ENCODE assay signal across 27 cellular contexts in the genomic region with DNA sequence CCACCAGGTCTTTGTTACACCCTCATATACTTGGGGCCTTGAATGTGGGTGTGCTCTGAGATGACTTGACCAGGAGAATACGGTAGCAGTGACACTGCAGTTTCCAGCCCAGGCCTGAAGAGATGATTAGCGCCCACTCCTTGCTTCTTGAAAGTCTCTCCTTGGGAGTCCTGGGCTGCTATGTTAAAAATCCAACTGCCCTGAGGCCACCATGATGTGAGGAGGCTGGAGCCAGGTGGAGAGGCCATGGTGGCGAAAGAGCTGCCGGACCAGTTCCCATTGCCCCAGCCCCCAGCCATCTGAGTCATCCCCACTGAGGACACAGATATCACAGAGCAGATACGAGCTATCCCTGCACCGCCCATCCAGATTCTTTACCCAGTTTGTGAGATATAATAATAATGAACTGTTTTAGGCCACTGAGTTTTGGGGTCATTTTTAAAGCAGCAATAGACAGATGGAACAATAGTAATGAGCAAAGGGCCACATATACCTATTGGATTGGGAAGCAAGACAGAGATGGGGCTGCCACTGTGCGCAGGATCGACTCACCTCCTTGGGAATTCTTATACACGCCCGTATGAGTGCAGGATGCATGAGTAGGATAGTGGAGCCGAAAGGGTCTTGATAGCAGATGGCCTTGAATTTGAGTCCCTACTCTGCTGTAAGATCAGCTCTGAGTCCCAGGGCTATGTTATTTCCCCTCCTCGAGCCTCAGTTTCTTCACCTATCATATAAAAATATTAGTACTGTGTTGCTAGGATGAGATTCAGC. TPM values are rescaled to one million over a fixed set of nuclear protein-coding genes. Genes with fewer than 3 reads are reported as not detected.
A peak's percentile ranks its signal among the peaks of the same experiment; 100 is the strongest.
DNase-seq lines count a peak whose midpoint lies in the region; ATAC-seq and TF ChIP-seq lines count a peak whose summit lies in the region.
"Had no signal": no experiment of that assay in that cellular context is flagged by ENCODE, and none has a peak within 500 bp of the region (broad histone marks: within the 10 kb centered on the region; RNA-seq: fewer than 3 reads in every experiment).

No MANE protein-coding gene starts in this region.

- BruUV-seq in Calu3 (replicated peaks; lab: Mats Ljungman, UMichigan), result no TSS peak

- no peaks in the 10 kb centered on the region for H3K36me3 ChIP-seq in lower lobe of right lung
- H3K36me3 ChIP-seq: adrenal gland had no signal

- H3K9me3 Mint-ChIP-seq in Calu3 (ENCODE audit: low read depth, unreplicated experiment), result no peaks in the 10 kb centered on the region
- H3K9me3 Mint-ChIP-seq: activated naive CD4-positive, alpha-beta T cell treated with anti-CD3 and anti-CD28 coated beads, Interleukin-2, amount 10 ng/mL, durations not matched to agents 7 days and 5 days; GM23338; nephron; type B pancreatic cell had no signal

- no peak overlapping the region for H3K27ac ChIP-seq in lower lobe of right lung
- H3K27ac ChIP-seq: adrenal gland, body of pancreas, SJSA1 had no signal

- CTCF ChIA-PET in Calu3 (lab: Charles Lee), result interaction anchor here (1.2 kb wide), 1 partner anchor 42 kb away, joined by 4 read pairs; no protein-coding TSS in a partner anchor

- no peaks in the 10 kb centered on the region for H3K9me3 ChIP-seq in lower lobe of right lung
- H3K9me3 ChIP-seq: adrenal gland, body of pancreas, SJSA1 had no signal

- no peak for ATAC-seq in lower lobe of right lung
- ATAC-seq: body of pancreas; left colon; stimulated activated naive B cell treated with anti-CD40 and anti-IgM and Interleukin-4, amounts not matched to agents 10 μg/mL and 1 μg/mL and 100 μg/mL, for 72 hours; WTC11 had no signal

- peaks cover 9% of the 10 kb centered on the region for H3K27me3 ChIP-seq in lower lobe of right lung (ENCODE audit: low read depth)
- H3K27me3 ChIP-seq: adrenal gland, body of pancreas, SJSA1 had no signal

- no peak overlapping the region for H3K4me3 ChIP-seq in lower lobe of right lung
- H3K4me3 ChIP-seq: adrenal gland, body of pancreas, GM23338, SJSA1 had no signal

- no peak overlapping the region for H3K4me3 Mint-ChIP-seq in Calu3 (ENCODE audit: low read depth, unreplicated experiment)
- H3K4me3 Mint-ChIP-seq: activated naive CD4-positive, alpha-beta T cell treated with anti-CD3 and anti-CD28 coated beads, Interleukin-2, amount 10 ng/mL, durations not matched to agents 7 days and 5 days; GM23338; nephron; stimulated activated naive B cell treated with anti-CD40 and anti-IgM and Interleukin-4, amounts not matched to agents 10 μg/mL and 1 μg/mL and 100 μg/mL, for 72 hours; type B pancreatic cell; WTC11 had no signal

- peaks cover 44% of the 10 kb centered on the region for H3K27me3 Mint-ChIP-seq in Calu3 (ENCODE audit: unreplicated experiment)

- DNase-seq in Calu3 (peak; percentile 37), ELF-1 (ENCODE audit: low read depth, low spot score) (peak; percentile 93), RPMI7951 (ENCODE audit: low read depth) (peak; percentile 84), erythroblast (lab: John Stamatoyannopoulos, UW) (peak; percentile 79 to 80), LoVo (ENCODE audit: low spot score) (no peak), lower lobe of right lung (no peak)
- DNase-seq in effector CD4-positive, alpha-beta T cell, result no peak
- DNase-seq: activated naive CD4-positive, alpha-beta T cell treated with anti-CD3 and anti-CD28 coated beads, Interleukin-2, amount 10 ng/mL, durations not matched to agents 7 days and 5 days; adrenal gland; body of pancreas; C1 segment of cervical spinal cord; hippocampal formation; left colon; NCI-H1436 treated with DMSO at 0.1 percent for 48 hours; NCI-H446; NCI-H748 treated with DMSO at 0.1 percent for 48 hours; stimulated activated naive B cell treated with anti-CD40 and anti-IgM and Interleukin-4, amounts not matched to agents 10 μg/mL and 1 μg/mL and 100 μg/mL, for 72 hours; substantia nigra; T1000 had no signal

- TF ChIP-seq CTCF in Calu3 (IDR thresholded peaks at IDR 0.05; ENCODE audit: unreplicated experiment) (no peak), lower lobe of right lung (IDR thresholded peaks at IDR 0.05) (no peak)

- H3K4me1 ChIP-seq in lower lobe of right lung, result no peaks in the 10 kb centered on the region
- H3K4me1 ChIP-seq: adrenal gland, body of pancreas, SJSA1 had no signal

- intact Hi-C loops in Calu3 (cut with micrococcal nuclease; ENCODE audit: unreplicated experiment), result loop anchor here (5.0 kb wide), 1 partner anchor 77 kb away; no protein-coding TSS in a partner anchor
- intact Hi-C loops in lower lobe of right lung (cut with DNase I), result no loop called here

- H3K27ac Mint-ChIP-seq in Calu3 (ENCODE audit: unreplicated experiment), result no peak overlapping the region
- H3K27ac Mint-ChIP-seq: activated naive CD4-positive, alpha-beta T cell treated with anti-CD3 and anti-CD28 coated beads, Interleukin-2, amount 10 ng/mL, durations not matched to agents 7 days and 5 days; GM23338; nephron; stimulated activated naive B cell treated with anti-CD40 and anti-IgM and Interleukin-4, amounts not matched to agents 10 μg/mL and 1 μg/mL and 100 μg/mL, for 72 hours; type B pancreatic cell; WTC11 had no signal

- H3K36me3 Mint-ChIP-seq in Calu3 (ENCODE audit: insufficient read depth, unreplicated experiment), result peaks cover 9% of the 10 kb centered on the region
- H3K36me3 Mint-ChIP-seq: activated naive CD4-positive, alpha-beta T cell treated with anti-CD3 and anti-CD28 coated beads, Interleukin-2, amount 10 ng/mL, durations not matched to agents 7 days and 5 days; stimulated activated naive B cell treated with anti-CD40 and anti-IgM and Interleukin-4, amounts not matched to agents 10 μg/mL and 1 μg/mL and 100 μg/mL, for 72 hours; type B pancreatic cell; WTC11 had no signal

- no peak for TF ChIP-seq POLR2A in erythroblast (IDR thresholded peaks at IDR 0.05; ENCODE audit: low read length)

- H3K4me1 Mint-ChIP-seq in Calu3 (ENCODE audit: low read depth, unreplicated experiment), result peaks cover under 1% of the 10 kb centered on the region
- H3K4me1 Mint-ChIP-seq: activated naive CD4-positive, alpha-beta T cell treated with anti-CD3 and anti-CD28 coated beads, Interleukin-2, amount 10 ng/mL, durations not matched to agents 7 days and 5 days; GM23338; nephron; stimulated activated naive B cell treated with anti-CD40 and anti-IgM and Interleukin-4, amounts not matched to agents 10 μg/mL and 1 μg/mL and 100 μg/mL, for 72 hours; WTC11 had no signal

RNA-seq across cellular contexts. Expression of gene GATA2, which starts 12.1 kb away (rescaled TPM):
- total RNA-seq in Calu3 (2022) (9.6 and 13.6 TPM in 2 replicates), lower lobe of right lung (68.3 TPM)
- total RNA-seq in RPMI7951 (2014; rRNA removed; shearing (Covaris generic)), result 9.0 and 10.1 TPM in 2 replicates

RNA-seq across cellular contexts. Expression of gene DNAJB8, which starts 38.5 kb away (rescaled TPM):
- total RNA-seq in Calu3 (2022), result not detected in 2 replicates
- not detected in 2 replicates for total RNA-seq in RPMI7951 (2014; rRNA removed; shearing (Covaris generic))
- not detected for total RNA-seq in lower lobe of right lung
- total RNA-seq: adrenal gland, body of pancreas, dermis microvascular lymphatic vessel endothelial cell, GM23338, left colon, omental fat pad, SJSA1, skeletal muscle tissue, WTC11 had no signal

Comparison
In these comparisons a context has a peak if more than half of its experiments do, and no peak if none do; other contexts are left out.
1. DNase-seq: peak in Calu3 (single experiment), ELF-1 (single experiment), RPMI7951 (single experiment) and erythroblast (2 of 2); none in LoVo (single experiment), effector CD4-positive, alpha-beta T cell (single experiment) and lower lobe of right lung (single experiment).